22 cellular contexts compared by ENCODE assay signal in genomic region chr6:15619330-15619729, GRCh38. TPM values are rescaled to one million over a fixed set of nuclear protein-coding genes. Genes with fewer than 3 reads are reported as not detected.
DNase-seq lines count a peak whose midpoint lies in the region; ATAC-seq, FAIRE-seq and TF ChIP-seq lines count a peak whose summit lies in the region.
"Had no signal": no experiment of that assay in that cellular context is flagged by ENCODE, and none has a peak within 500 bp of the region (broad histone marks: within the 10 kb centered on the region; RNA-seq: fewer than 3 reads in every experiment).

No MANE protein-coding gene starts in this region.

- H3K4me3 ChIP-seq in A549 (no peak overlapping the region), WERI-Rb-1 (ENCODE audit: low read depth, low read length) (no peak overlapping the region)
- H3K4me3 ChIP-seq: BLaER1 treated with 17β-estradiol and CSF1 and Interleukin-3, amounts not matched to agents 10 nM and 100 nM; HAP-1 had no signal

- CTCF ChIA-PET in A549 (lab: Yijun Ruan, JAX), result interaction anchor here (0.7 kb wide), 1 partner anchor 1752 kb away, joined by 4 read pairs; no protein-coding TSS in a partner anchor

- H3K27ac ChIP-seq in A549 (no peak overlapping the region), WERI-Rb-1 (0 out of 2 replicates have a peak overlapping the region, but pooled peaks have one; percentile 7)
- H3K27ac ChIP-seq: BLaER1 treated with 17β-estradiol and CSF1 and Interleukin-3, amounts not matched to agents 10 nM and 100 nM had no signal

- DNase-seq in A549 (ENCODE audit: low read depth in 1 of 2, low spot score in 1 of 2), result no peak
- DNase-seq in WERI-Rb-1, result no peak
- no peak for DNase-seq in frontal cortex (ENCODE audit: low spot score in 2 of 2)
- no peak for DNase-seq in NCI-H2171 (lab: John Stamatoyannopoulos, UW)
- DNase-seq in omental fat pad (ENCODE audit: low spot score), result no peak
- DNase-seq in NK-92 treated with Interleukin-12 subunit alpha and Interleukin-12 subunit beta, amount 100 ng/mL, for 24 hours (lab: John Stamatoyannopoulos, UW), result no peak
- DNase-seq: ACHN; AML-193; BE2C; Calu3; CD4-positive, alpha-beta T cell; CD8-positive, alpha-beta memory T cell; DMS53; DMS79 treated with DMSO at 0.1 percent for 48 hours; GF-D8; GOT3; HFFc6 had no signal

- H3K4me1 ChIP-seq in A549, result no peaks in the 10 kb centered on the region

- no peak overlapping the region for H3K4me2 ChIP-seq in A549
- H3K4me2 ChIP-seq: BLaER1 treated with 17β-estradiol and CSF1 and Interleukin-3, amounts not matched to agents 10 nM and 100 nM had no signal

- H3K36me3 ChIP-seq in WERI-Rb-1, result peaks cover 15% of the 10 kb centered on the region
- H3K36me3 ChIP-seq: BE2C, HAP-1 had no signal

- H3K27me3 ChIP-seq in WERI-Rb-1 (ENCODE audit: insufficient read depth, low read depth, severe bottlenecking), result no peaks in the 10 kb centered on the region
- H3K27me3 ChIP-seq: BE2C; BLaER1 treated with 17β-estradiol and CSF1 and Interleukin-3, amounts not matched to agents 10 nM and 100 nM had no signal

- no peak for TF ChIP-seq RAD21 in A549 (conservative IDR thresholded peaks at IDR 0.05 in 1 of 2, IDR thresholded peaks at IDR 0.05 in 1 of 2)

- TF ChIP-seq POLR2A in A549 (IDR thresholded peaks at IDR 0.05; ENCODE audit: low read length), result no peak

- no peak for TF ChIP-seq EP300 in A549 (IDR thresholded peaks at IDR 0.05)

- POLR2A ChIA-PET in A549 (lab: Yijun Ruan, JAX), result no interaction called here

- H3K9me3 ChIP-seq in A549, result no peaks in the 10 kb centered on the region
- peaks cover 4% of the 10 kb centered on the region for H3K9me3 ChIP-seq in WERI-Rb-1 (ENCODE audit: severe bottlenecking)
- H3K9me3 ChIP-seq: BE2C, HAP-1 had no signal

- 94% methylated on average over 1 of the region's 1 CpG for WGBS in A549 (ENCODE audit: missing lambda C conversion rate)

- FAIRE-seq in A549 (lab: Jason Lieb, UNC) (no peak), frontal cortex (lab: Jason Lieb, UNC) (peak; percentile 34)
- FAIRE-seq: GM12891, GM18507, H54 had no signal

- ATAC-seq in A549 (no peak), omental fat pad (ENCODE audit: low FRiP score) (no peak)

- TF ChIP-seq CTCF in A549 (IDR thresholded peaks at IDR 0.05) (no peak), WERI-Rb-1 (IDR thresholded peaks at IDR 0.05; ENCODE audit: low read depth, low read length) (no peak), omental fat pad (IDR thresholded peaks at IDR 0.05) (no peak)

TF ChIP-seq in A549, 52 proteins besides CTCF, POLR2A, EP300 and RAD21:
- TF ChIP-seq MAFK (IDR thresholded peaks at IDR 0.05; ENCODE audit: partially characterized antibody) (peak; percentile 46), ZSCAN20 (CRISPR knock-in tag; IDR thresholded peaks at IDR 0.05) (no peak), REST (IDR thresholded peaks at IDR 0.05) (no peak)

RNA-seq across cellular contexts. Expression of gene DTNBP1, which starts 43.5 kb away (rescaled TPM):
- 8.4 and 11.8 TPM in 2 replicates for polyA plus RNA-seq in A549 (2011; rRNA removed)
- polyA plus RNA-seq in A549 (2012; cell fraction: cytosol; rRNA removed), result 16.0 and 19.5 TPM in 2 replicates
- polyA plus RNA-seq in A549 (2012; cell fraction: nucleus; rRNA removed), result 10.6 and 10.8 TPM in 2 replicates
- 7.9 to 8.7 TPM (median 8.4 TPM) in 3 replicates for polyA plus RNA-seq in A549 (2017; fragmentation: RNase III; extraction: RNeasy Plus Mini Kit Qiagen cat#74134 plus additional on column Dnase treatment)
- polyA minus RNA-seq in A549 (2011; rRNA and poly(A)+ RNA removed), result 13.3 and 14.1 TPM in 2 replicates
- total RNA-seq in frontal cortex, result 10.2 TPM
- 10 to 100 TPM in 2 of 4 donors, 1 to 10 TPM in 2; 5.9 to 13.9 (median 10.4) TPM for total RNA-seq in omental fat pad
